Comparison of ENCODE assay signal across 19 cellular contexts in the genomic region with DNA sequence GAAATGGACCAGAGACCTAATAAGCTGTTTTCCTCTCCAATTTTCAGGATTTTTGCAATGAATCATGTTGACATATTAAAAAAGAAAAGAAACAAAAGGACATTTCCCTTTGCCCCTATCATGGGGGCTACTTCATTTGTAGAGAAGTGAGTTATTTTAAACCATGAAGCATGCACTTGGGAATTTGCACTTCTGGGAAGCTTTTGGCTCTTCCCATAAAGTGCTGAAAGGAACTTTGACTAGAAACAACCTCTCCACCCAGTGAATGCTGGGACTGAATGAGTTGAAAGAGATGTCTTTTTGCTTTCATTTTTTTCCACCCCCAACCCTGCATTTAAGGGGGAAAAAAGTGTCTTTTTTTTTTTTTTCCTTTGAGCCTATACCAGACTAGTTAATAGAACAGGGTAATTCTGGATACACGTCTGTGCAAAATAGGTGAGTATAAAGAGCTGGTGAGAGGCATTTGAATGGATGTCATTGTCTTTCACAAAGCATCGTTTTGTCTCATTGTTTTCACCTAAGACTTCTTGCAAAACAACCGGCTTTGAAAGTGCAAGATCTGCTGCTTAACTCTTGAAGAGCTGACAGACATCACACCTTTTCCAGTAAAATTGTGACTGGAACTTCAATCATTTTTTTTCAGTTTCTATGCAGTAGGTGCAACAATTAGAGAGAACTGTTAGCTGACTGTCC.
"Had no signal": no experiment of that assay in that cellular context is flagged by ENCODE, and none has a peak within 500 bp of the region (broad histone marks: within the 10 kb centered on the region; RNA-seq: fewer than 3 reads in every experiment).

No MANE protein-coding gene starts in this region.

- H3K9ac ChIP-seq: parathyroid adenoma had no signal

- H3K79me2 ChIP-seq: parathyroid adenoma had no signal

- H3K27me3 ChIP-seq: brain microvascular endothelial cell, gastrocnemius medialis, sigmoid colon, tibial nerve had no signal

- H3K4me3 ChIP-seq: gastrocnemius medialis, lower lobe of right lung, sigmoid colon, tibial nerve had no signal

- H3K4me1 ChIP-seq: gastrocnemius medialis, lower lobe of right lung, parathyroid adenoma, sigmoid colon, tibial nerve had no signal

- H2AFZ ChIP-seq: parathyroid adenoma had no signal

- H3K27ac ChIP-seq: brain microvascular endothelial cell, gastrocnemius medialis, lower lobe of right lung, parathyroid adenoma, sigmoid colon, tibial nerve had no signal

- ATAC-seq: activated CD8-positive, alpha-beta T cell treated with anti-CD3 and anti-CD28 coated beads, Interleukin-2, amount 10 ng/mL, durations not matched to agents 7 days and 5 days; esophagus mucosa; gastrocnemius medialis; lower lobe of right lung; natural killer cell; stimulated activated naive CD8-positive, alpha-beta T cell treated with anti-CD3 and anti-CD28 coated beads, Interleukin-15, Interleukin-2, amounts not matched to agents 100 U/mL and 50 U/mL, for 24 hours had no signal

- H3K9me3 ChIP-seq: gastrocnemius medialis had no signal

- DNase-seq: activated CD4-positive, alpha-beta T cell treated with anti-CD3 and anti-CD28 coated beads for 4 hours; activated CD8-positive, alpha-beta T cell treated with anti-CD3 and anti-CD28 coated beads, Interleukin-2, amount 10 ng/mL, durations not matched to agents 7 days and 5 days; activated naive CD4-positive, alpha-beta T cell treated with anti-CD3 and anti-CD28 coated beads for 36 hours; activated T-cell treated with anti-CD3 and anti-CD28 coated beads, Interleukin-2, amount 50 U/mL, for 24 hours; anterior cingulate cortex; brain microvascular endothelial cell; cerebellar nuclear complex; effector CD4-positive, alpha-beta T cell; gastrocnemius medialis; head of caudate nucleus; left cardiac atrium; lower lobe of right lung; natural killer cell; sigmoid colon; stimulated activated CD4-positive, alpha-beta T cell treated with anti-CD3 and anti-CD28 coated beads, Interleukin-1b, Interleukin-23, amount 100 ng/mL, for 48 hours; stimulated activated naive CD8-positive, alpha-beta T cell treated with anti-CD3 and anti-CD28 coated beads, Interleukin-15, Interleukin-2, amounts not matched to agents 100 U/mL and 50 U/mL, for 24 hours had no signal

- H3K36me3 ChIP-seq: brain microvascular endothelial cell, gastrocnemius medialis, lower lobe of right lung, sigmoid colon, tibial nerve had no signal
